9 cellular contexts compared by ENCODE assay signal in the genomic region with DNA sequence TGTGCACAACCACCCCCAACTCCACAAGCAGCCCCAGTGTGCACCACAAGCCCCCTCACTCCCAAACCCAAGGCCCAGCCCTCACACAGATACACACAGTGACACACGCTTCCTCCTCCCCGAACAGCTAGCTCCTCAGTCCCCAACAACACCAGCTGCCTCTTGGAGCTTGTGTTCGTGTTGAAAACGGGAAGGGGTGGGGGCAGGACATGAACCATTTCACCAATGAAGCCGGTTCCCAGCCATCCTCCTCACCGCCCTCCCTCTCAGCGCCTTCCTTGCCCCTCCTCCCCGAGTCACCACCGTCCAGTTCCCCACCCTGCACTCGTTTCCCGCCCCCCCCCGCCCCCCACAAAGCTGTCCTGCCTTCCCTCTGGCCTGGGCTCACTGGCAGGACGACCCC. TPM values are rescaled to one million over a fixed set of nuclear protein-coding genes. Genes with fewer than 3 reads are reported as not detected.
A peak's percentile ranks its signal among the peaks of the same experiment; 100 is the strongest.
DNase-seq lines count a peak whose midpoint lies in the region; ATAC-seq and TF ChIP-seq lines count a peak whose summit lies in the region.
"Had no signal": no experiment of that assay in that cellular context is flagged by ENCODE, and none has a peak within 500 bp of the region (broad histone marks: within the 10 kb centered on the region; RNA-seq: fewer than 3 reads in every experiment).

No MANE protein-coding gene starts in this region.

- ATAC-seq in HG02852 (IDR thresholded peaks at IDR 0.05; ENCODE audit: unreplicated experiment) = no peak

- H3K27ac ChIP-seq in right atrium auricular region = peak overlapping the region; percentile 69 to 73
- H3K27ac ChIP-seq: epithelial cell of prostate had no signal

- no peaks in the 10 kb centered on the region for H3K9me3 ChIP-seq in right atrium auricular region

- peaks cover 13% of the 10 kb centered on the region for H3K4me1 Mint-ChIP-seq in activated naive CD4-positive, alpha-beta T cell treated with anti-CD3 and anti-CD28 coated beads for 36 hours (ENCODE audit: low read depth)

- no peaks in the 10 kb centered on the region for H3K27me3 ChIP-seq in right atrium auricular region

- H3K36me3 ChIP-seq in right atrium auricular region = no peaks in the 10 kb centered on the region

- peak overlapping the region; percentile 32 for H3K4me3 Mint-ChIP-seq in activated naive CD4-positive, alpha-beta T cell treated with anti-CD3 and anti-CD28 coated beads for 36 hours

- intact Hi-C loops in activated naive CD4-positive, alpha-beta T cell treated with anti-CD3 and anti-CD28 coated beads for 36 hours (cut with micrococcal nuclease) = no loop called here
- intact Hi-C loops in posterior cingulate gyrus (cut with DNase I) = no loop called here

- peaks cover 12% of the 10 kb centered on the region for H3K27me3 Mint-ChIP-seq in activated naive CD4-positive, alpha-beta T cell treated with anti-CD3 and anti-CD28 coated beads for 36 hours (ENCODE audit: low read depth)

- H3K4me1 ChIP-seq in right atrium auricular region = peaks cover 3 to 30% of the 10 kb centered on the region in 2 donors

- H3K4me3 ChIP-seq in right atrium auricular region = peak overlapping the region; percentile 49 to 58

- peak; percentile 71 for DNase-seq in activated naive CD4-positive, alpha-beta T cell treated with anti-CD3 and anti-CD28 coated beads for 36 hours
- DNase-seq in activated naive CD4-positive, alpha-beta T cell treated with anti-CD3 and anti-CD28 coated beads, Interleukin-2, amount 50 U/mL, for 16 hours = no peak
- DNase-seq in NCI-H446 (lab: John Stamatoyannopoulos, UW) (peak; percentile 61 to 67), amygdala (lab: John Stamatoyannopoulos, UW) (peak in 49 of 56 donors; percentile 27 to 86 (median 65)), right atrium auricular region (ENCODE audit: low spot score) (peak; percentile 89), posterior cingulate gyrus (peak; percentile 48 to 96 (median 78)), amniotic stem cell (lab: John Stamatoyannopoulos, UW) (no peak)

- CTCF ChIA-PET in activated naive CD4-positive, alpha-beta T cell treated with anti-CD3 and anti-CD28 coated beads for 36 hours (lab: Charles Lee) = interaction anchor here (0.6 to 11.7 kb wide), 8 partner anchors 14 to 203 kb away, joined by 3 to 166 read pairs (median 4); a partner anchor contains a TSS

- no peaks in the 10 kb centered on the region for H3K9me3 Mint-ChIP-seq in activated naive CD4-positive, alpha-beta T cell treated with anti-CD3 and anti-CD28 coated beads for 36 hours

- peaks cover 11% of the 10 kb centered on the region for H3K36me3 Mint-ChIP-seq in activated naive CD4-positive, alpha-beta T cell treated with anti-CD3 and anti-CD28 coated beads for 36 hours (ENCODE audit: low read depth)

- TF ChIP-seq CTCF in right atrium auricular region (IDR thresholded peaks at IDR 0.05) = no peak

- H3K27ac Mint-ChIP-seq in activated naive CD4-positive, alpha-beta T cell treated with anti-CD3 and anti-CD28 coated beads for 36 hours = no peak overlapping the region

RNA-seq across cellular contexts. Expression of a gene that starts 0.3 kb away (rescaled TPM):
- under 1 TPM in 1 of 2 experiments, not detected in 1; 0.24 TPM for total RNA-seq in activated naive CD4-positive, alpha-beta T cell treated with anti-CD3 and anti-CD28 coated beads for 36 hours
- 1 to 10 TPM in 1 of 2 donors, under 1 TPM in 1; 0.44 to 7.0 TPM for total RNA-seq in right atrium auricular region

RNA-seq across cellular contexts. Expression of a gene that starts 6.9 kb away (rescaled TPM):
- 1 to 10 TPM; 1.9 to 2.0 TPM for total RNA-seq in activated naive CD4-positive, alpha-beta T cell treated with anti-CD3 and anti-CD28 coated beads for 36 hours
- total RNA-seq in right atrium auricular region = 10 to 100 TPM in 1 of 2 donors, 1 to 10 TPM in 1; 7.0 to 11.0 TPM

RNA-seq across cellular contexts. Expression of a gene that starts 19.5 kb away (rescaled TPM):
- total RNA-seq in activated naive CD4-positive, alpha-beta T cell treated with anti-CD3 and anti-CD28 coated beads for 36 hours = under 1 TPM; 0.48 to 0.54 TPM
- 1 to 10 TPM in 1 of 2 donors, under 1 TPM in 1; 0.83 to 1.5 TPM for total RNA-seq in right atrium auricular region

RNA-seq across cellular contexts. Expression of a gene that starts 29.8 kb away (rescaled TPM):
- total RNA-seq in activated naive CD4-positive, alpha-beta T cell treated with anti-CD3 and anti-CD28 coated beads for 36 hours = 100 to 1,000 TPM; 106 to 108 TPM
- 1 to 10 TPM in 1 of 2 donors, under 1 TPM in 1; 0.39 to 1.7 TPM for total RNA-seq in right atrium auricular region

RNA-seq across cellular contexts. Expression of a gene that starts 30.7 kb away (rescaled TPM):
- 100 to 1,000 TPM; 115 to 123 TPM for total RNA-seq in activated naive CD4-positive, alpha-beta T cell treated with anti-CD3 and anti-CD28 coated beads for 36 hours
- 10 to 100 TPM; 35.3 to 45.1 TPM for total RNA-seq in right atrium auricular region

Comparison
In these comparisons a context has a peak if more than half of its experiments do, and no peak if none do; other contexts are left out.
1. DNase-seq: peak in activated naive CD4-positive, alpha-beta T cell treated with anti-CD3 and anti-CD28 coated beads for 36 hours (single experiment), NCI-H446 (2 of 2), amygdala (49 of 56), right atrium auricular region (single experiment) and posterior cingulate gyrus (10 of 10); none in activated naive CD4-positive, alpha-beta T cell treated with anti-CD3 and anti-CD28 coated beads, Interleukin-2, amount 50 U/mL, for 16 hours (single experiment) and amniotic stem cell (single experiment).